8 cellular contexts compared by ENCODE assay signal in the genomic region with DNA sequence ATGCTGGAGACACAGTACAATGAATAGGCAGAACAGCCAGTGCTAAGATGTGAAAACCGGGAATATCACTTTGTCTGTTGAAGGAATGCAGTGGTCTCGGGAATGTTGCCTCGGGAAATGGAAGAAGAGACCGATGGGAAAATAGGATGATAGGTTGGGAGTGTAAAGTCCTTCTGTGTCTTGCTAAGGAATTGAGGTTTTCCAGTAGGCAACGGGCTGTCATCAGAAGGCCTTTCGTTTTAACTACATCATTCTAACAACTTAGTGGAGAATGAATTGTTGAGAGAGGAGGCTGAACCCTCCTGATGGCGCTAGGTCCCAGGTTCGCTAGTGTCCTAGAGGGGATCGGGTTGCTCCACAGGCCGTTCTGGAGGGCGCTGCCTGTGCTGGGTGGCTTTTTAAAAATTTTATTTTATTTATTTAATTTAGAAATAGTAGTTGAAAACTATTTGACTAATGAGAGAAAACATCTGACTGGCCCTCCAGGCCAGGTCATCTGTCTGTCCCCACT. TPM values are rescaled to one million over a fixed set of nuclear protein-coding genes. Genes with fewer than 3 reads are reported as not detected.
DNase-seq lines count a peak whose midpoint lies in the region; ATAC-seq and TF ChIP-seq lines count a peak whose summit lies in the region.

No MANE protein-coding gene starts in this region.

- H3K36me3 ChIP-seq in BE2C (peaks cover 12% of the 10 kb centered on the region), H7 (replicated peaks; ENCODE audit: control insufficient read depth, insufficient read depth, low read length) (no peaks in the 10 kb centered on the region; the same call in 1 of the 2 replicates)

- H3K4me1 ChIP-seq in BE2C, result no peaks in the 10 kb centered on the region

- peak overlapping the region; percentile 92 for H3K4me3 ChIP-seq in BE2C (ENCODE audit: low read depth, low read length)
- H3K4me3 ChIP-seq in H7 (ENCODE audit: insufficient read depth, low read depth, low read length), result peak overlapping the region; percentile 85
- peak overlapping the region; percentile 85 for H3K4me3 ChIP-seq in fibroblast of villous mesenchyme (ENCODE audit: low read depth, low read length)

- no peaks in the 10 kb centered on the region for H3K9me3 ChIP-seq in BE2C

- DNase-seq in BE2C (peak; percentile 5), H7 (peak; percentile 38), SW480 (ENCODE audit: low spot score) (peak; percentile 49), fibroblast of villous mesenchyme (ENCODE audit: low read depth) (no peak), renal cortical epithelial cell (ENCODE audit: low read depth) (peak; percentile 13), LoVo (ENCODE audit: low spot score) (no peak)

- no peak for TF ChIP-seq CTCF in BE2C (IDR thresholded peaks at IDR 0.05; ENCODE audit: low read depth, low read length)
- no peak for TF ChIP-seq CTCF in fibroblast of villous mesenchyme (IDR thresholded peaks at IDR 0.05; ENCODE audit: insufficient read depth, low read depth, low read length)

- H3K27me3 ChIP-seq in BE2C, result no peaks in the 10 kb centered on the region
- no peaks in the 10 kb centered on the region for H3K27me3 ChIP-seq in H7 (ENCODE audit: control insufficient read depth, insufficient read depth, low read length)

- ATAC-seq in HG02981 (IDR thresholded peaks at IDR 0.05; ENCODE audit: unreplicated experiment) (no peak), HG03025 (IDR thresholded peaks at IDR 0.05; ENCODE audit: low FRiP score, unreplicated experiment) (no peak)

RNA-seq across cellular contexts. Expression of a gene that starts 0.7 kb away (rescaled TPM):
- 65.3 TPM for polyA plus RNA-seq in BE2C (2012; ENCODE audit: insufficient read depth, insufficient read length, low read depth)
- total RNA-seq in H7 (2014; rRNA removed; shearing (Covaris generic)), result 73.6 and 89.6 TPM in 2 replicates
- total RNA-seq in fibroblast of villous mesenchyme, result 60.2 and 78.6 TPM in 2 replicates
- total RNA-seq in renal cortical epithelial cell, result 59.4 and 109 TPM in 2 replicates

RNA-seq across cellular contexts. Expression of a gene that starts 47.3 kb away (rescaled TPM):
- 12.0 TPM for polyA plus RNA-seq in BE2C (2012; ENCODE audit: insufficient read depth, insufficient read length, low read depth)
- 3.6 and 4.4 TPM in 2 replicates for total RNA-seq in H7 (2014; rRNA removed; shearing (Covaris generic))
- total RNA-seq in fibroblast of villous mesenchyme (under 0.01 and 0.43 TPM in 2 replicates), renal cortical epithelial cell (under 0.01 and 0.35 TPM in 2 replicates)

Comparison
In these comparisons a context has a peak if more than half of its experiments do, and no peak if none do; other contexts are left out.
1. DNase-seq: peak in BE2C (single experiment), H7 (single experiment), SW480 (single experiment) and renal cortical epithelial cell (single experiment); none in fibroblast of villous mesenchyme (single experiment) and LoVo (single experiment).
2. Peak in every context shown above with its lines, with median percentiles within 50 percentile points of each other: H3K4me3 ChIP-seq.